ENCODE assay signal across 8 cellular contexts in the genomic region with DNA sequence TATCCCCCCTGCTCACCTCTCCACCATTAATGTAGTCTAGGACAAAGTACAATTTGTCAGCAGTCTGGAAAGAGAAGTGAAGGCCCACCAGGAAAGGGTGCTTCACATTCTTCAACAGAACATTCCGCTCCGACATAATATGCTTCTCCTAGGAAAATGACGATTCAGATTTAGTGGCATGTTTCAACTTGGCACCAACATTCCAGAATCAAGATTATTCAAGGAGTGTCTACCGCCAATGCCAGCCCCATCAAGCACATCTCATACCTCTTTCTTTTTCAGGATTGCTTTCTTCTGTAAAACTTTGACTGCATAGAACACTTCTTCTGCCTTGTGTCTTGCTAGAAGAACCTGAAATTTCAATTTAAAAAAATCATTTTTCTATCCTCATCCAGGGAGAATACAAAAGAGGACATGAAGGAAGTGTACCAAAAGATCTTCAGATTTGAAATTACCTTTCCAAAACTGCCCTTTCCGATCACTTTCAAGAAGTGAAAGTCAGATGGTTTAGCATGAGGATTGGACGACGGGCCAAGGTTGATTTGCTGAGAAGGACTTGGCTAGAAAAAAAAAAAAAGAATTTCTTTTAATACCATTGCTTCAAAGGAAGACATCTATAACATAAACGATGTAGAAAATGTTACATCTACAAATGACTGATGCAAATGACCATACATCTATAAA.
A peak's percentile ranks its signal among the peaks of the same experiment; 100 is the strongest.
DNase-seq lines count a peak whose midpoint lies in the region; ATAC-seq and TF ChIP-seq lines count a peak whose summit lies in the region.

No MANE protein-coding gene starts in this region.

- no peaks in the 10 kb centered on the region for H3K9me3 ChIP-seq in CD4-positive, alpha-beta memory T cell (ENCODE audit: control insufficient read depth in 1 of 2, low read length in 2 of 2)
- H3K9me3 ChIP-seq in esophagus squamous epithelium: no peaks in the 10 kb centered on the region
- no peaks in the 10 kb centered on the region for H3K9me3 ChIP-seq in psoas muscle

- H3K27ac ChIP-seq in CD4-positive, alpha-beta memory T cell (ENCODE audit: low read depth, low read length): no peak overlapping the region
- peak overlapping the region; percentile 2 to 99 (median 97) for H3K27ac ChIP-seq in esophagus squamous epithelium
- peak overlapping the region; percentile 98 for H3K27ac ChIP-seq in psoas muscle

- POLR2A ChIA-PET in CD4-positive, alpha-beta memory T cell (lab: Charles Lee; ENCODE audit: partially characterized antibody): interaction anchor here (0.7 to 1.6 kb wide), 4 partner anchors 75 to 769 kb away, joined by 3 to 37 read pairs (median 4); no protein-coding TSS in a partner anchor

- H3K4me3 Mint-ChIP-seq in CD4-positive, alpha-beta memory T cell: peak overlapping the region in 7 of 8 donors; percentile 15 to 98 (median 95)
- no peak overlapping the region for H3K4me3 Mint-ChIP-seq in glutamatergic neuron (ENCODE audit: unreplicated experiment)

- TF ChIP-seq CTCF in esophagus squamous epithelium (IDR thresholded peaks at IDR 0.05) (no peak), psoas muscle (IDR thresholded peaks at IDR 0.05) (no peak), glutamatergic neuron (IDR thresholded peaks at IDR 0.05; ENCODE audit: partially characterized antibody, unreplicated experiment) (no peak)

- in situ Hi-C loops in SK-MEL-5 (cut with HindIII; ENCODE audit: low pct_unique_long_range_greater_than_20kb, low sequenced_read_pairs): no loop called here

- no peaks in the 10 kb centered on the region for H3K9me3 Mint-ChIP-seq in CD4-positive, alpha-beta memory T cell
- peaks cover 11% of the 10 kb centered on the region for H3K9me3 Mint-ChIP-seq in glutamatergic neuron (ENCODE audit: unreplicated experiment)

- H3K4me1 Mint-ChIP-seq in CD4-positive, alpha-beta memory T cell: peaks cover 35 to 76% (median 61%) of the 10 kb centered on the region in 4 donors
- peaks cover 7% of the 10 kb centered on the region for H3K4me1 Mint-ChIP-seq in glutamatergic neuron (ENCODE audit: low read depth, unreplicated experiment)

- no peaks in the 10 kb centered on the region for H3K27me3 Mint-ChIP-seq in CD4-positive, alpha-beta memory T cell
- H3K27me3 Mint-ChIP-seq in glutamatergic neuron (ENCODE audit: unreplicated experiment): peaks cover 10% of the 10 kb centered on the region

- peaks cover 67% of the 10 kb centered on the region for H3K4me1 ChIP-seq in CD4-positive, alpha-beta memory T cell (ENCODE audit: insufficient read depth, low read length)
- H3K4me1 ChIP-seq in esophagus squamous epithelium (peaks cover 26 to 73% (median 30%) of the 10 kb centered on the region in 3 donors), psoas muscle (peaks cover 51% of the 10 kb centered on the region)

- WGBS in esophagus squamous epithelium, 2 donors: 22 to 33% methylated on average over 7 to 8 of the region's 8 CpGs
- WGBS in psoas muscle, 3 donors: 16 to 43% (median 19%) methylated on average over 8 of the region's 8 CpGs

- CTCF ChIA-PET in CD4-positive, alpha-beta memory T cell (lab: Charles Lee; ENCODE audit: partially characterized antibody): interaction anchor here (0.6 to 3.2 kb wide), 25 partner anchors 8 to 767 kb away, joined by 3 to 78 read pairs (median 4); no protein-coding TSS in a partner anchor

- H3K27ac Mint-ChIP-seq in CD4-positive, alpha-beta memory T cell: peak overlapping the region in 4 of 7 donors; percentile 18 to 96 (median 60)
- H3K27ac Mint-ChIP-seq in glutamatergic neuron (ENCODE audit: unreplicated experiment): no peak overlapping the region

- no peak for ATAC-seq in psoas muscle

- DNase-seq in CD4-positive, alpha-beta memory T cell: no peak
- peak; percentile 43 for DNase-seq in SK-MEL-5 (ENCODE audit: low read depth, low spot score)
- DNase-seq in esophagus squamous epithelium (lab: John Stamatoyannopoulos, UW): no peak
- no peak for DNase-seq in psoas muscle
- DNase-seq in glutamatergic neuron: no peak
- no peak for DNase-seq in NCI-H1048 (lab: John Stamatoyannopoulos, UW)
- no peak for DNase-seq in DMS114 treated with DMSO at 0.1 percent for 48 hours (lab: John Stamatoyannopoulos, UW; ENCODE audit: unreplicated experiment)
- no peak for DNase-seq in GF-D8 (lab: John Stamatoyannopoulos, UW)

- peaks cover 50 to 61% of the 10 kb centered on the region in 2 donors for H3K36me3 Mint-ChIP-seq in CD4-positive, alpha-beta memory T cell
- no peaks in the 10 kb centered on the region for H3K36me3 Mint-ChIP-seq in glutamatergic neuron (ENCODE audit: unreplicated experiment)

- peak overlapping the region in 1 of 2 donors; percentile 15 for H3K4me3 ChIP-seq in CD4-positive, alpha-beta memory T cell (ENCODE audit: low read length in 2 of 2)
- H3K4me3 ChIP-seq in esophagus squamous epithelium: peak overlapping the region; percentile 78 to 82 (median 79)
- peak overlapping the region; percentile 90 for H3K4me3 ChIP-seq in psoas muscle

- no peaks in the 10 kb centered on the region for H3K27me3 ChIP-seq in CD4-positive, alpha-beta memory T cell (ENCODE audit: insufficient read depth, low read length)
- H3K27me3 ChIP-seq in esophagus squamous epithelium: no peaks in the 10 kb centered on the region
- H3K27me3 ChIP-seq in psoas muscle (ENCODE audit: insufficient read depth in 3 of 3, low read length in 2 of 3): no peaks in the 10 kb centered on the region

- intact Hi-C loops in CD4-positive, alpha-beta memory T cell (cut with micrococcal nuclease): loop anchor here (5.0 kb wide), 1 partner anchor 1249 kb away; no protein-coding TSS in a partner anchor
- intact Hi-C loops in esophagus squamous epithelium (cut with DNase I): loop anchor here (5.0 to 10.0 kb wide), 3 partner anchors 274 to 469 kb away; no protein-coding TSS in a partner anchor
- intact Hi-C loops in psoas muscle (cut with DNase I): loop anchor here (2.0 to 5.0 kb wide), 3 partner anchors 650 to 769 kb away; no protein-coding TSS in a partner anchor

- peaks cover 47% of the 10 kb centered on the region for H3K36me3 ChIP-seq in CD4-positive, alpha-beta memory T cell (ENCODE audit: insufficient read depth, low read length)
- H3K36me3 ChIP-seq in esophagus squamous epithelium (peaks cover 25 to 57% (median 25%) of the 10 kb centered on the region in 3 donors), psoas muscle (ENCODE audit: insufficient read depth in 1 of 2, low read depth in 1 of 2) (peaks cover 13 to 53% of the 10 kb centered on the region in 2 donors)

- TF ChIP-seq POLR2A in esophagus squamous epithelium (IDR thresholded peaks at IDR 0.05): no peak
